ENCODE assay signal across 8 cellular contexts in genomic region chr22:23591203-23591791, GRCh38. TPM values are rescaled to one million over a fixed set of nuclear protein-coding genes. Genes with fewer than 3 reads are reported as not detected.
A peak's percentile ranks its signal among the peaks of the same experiment; 100 is the strongest.
DNase-seq lines count a peak whose midpoint lies in the region; ATAC-seq and TF ChIP-seq lines count a peak whose summit lies in the region.

No MANE protein-coding gene starts in this region.

- H3K18ac ChIP-seq in H9 (ENCODE audit: insufficient read length, low read depth, low read length): no peak overlapping the region

- H4K5ac ChIP-seq in H9 (ENCODE audit: insufficient read length, low read depth, low read length): no peak overlapping the region

- no peak overlapping the region for H2BK120ac ChIP-seq in H9 (ENCODE audit: low read depth, low read length, poor library complexity, severe bottlenecking)

- no peak overlapping the region for H3K4me2 ChIP-seq in H9 (ENCODE audit: insufficient read depth, insufficient read length, low read length)
- no peak overlapping the region for H3K4me2 ChIP-seq in PC-3 (ENCODE audit: low read length)

- no peak overlapping the region for H3K23ac ChIP-seq in H9 (ENCODE audit: insufficient read length, low read depth, low read length)

- no peak overlapping the region for H4K91ac ChIP-seq in H9 (ENCODE audit: insufficient read length, low read depth, low read length)

- no peak overlapping the region for H3K9ac ChIP-seq in H9 (ENCODE audit: extremely low read depth, insufficient read length, low read length)
- no peak overlapping the region for H3K9ac ChIP-seq in PC-3 (ENCODE audit: low read length)

- no peak overlapping the region for H4K8ac ChIP-seq in H9 (replicated peaks; ENCODE audit: insufficient read length, low read depth, low read length)

- BruUV-seq in PC-3 (replicated peaks; lab: Mats Ljungman, UMichigan): no TSS peak

- DNase-seq in AG20443 (ENCODE audit: low spot score) (peak; percentile 84), H9 (peak; percentile 85), PC-3 (peak; percentile 51), activated T-helper 1 cell treated with Interleukin-2 at 50 U/mL for 16 hours (ENCODE audit: low read depth) (peak; percentile 7), fibroblast of villous mesenchyme (ENCODE audit: low read depth) (peak; percentile 70), omental fat pad (ENCODE audit: low spot score) (peak; percentile 44), thyroid gland (peak; percentile 72 to 76)

- no peaks in the 10 kb centered on the region for H3K36me3 Mint-ChIP-seq in H9 (ENCODE audit: insufficient read depth in 1 of 3, low read depth in 3 of 3)

- TF ChIP-seq CTCF in H9 (conservative IDR thresholded peaks at IDR 0.05) (peak; percentile 98), PC-3 (conservative IDR thresholded peaks at IDR 0.05; ENCODE audit: low read depth, low read length) (peak; percentile 86), fibroblast of villous mesenchyme (IDR thresholded peaks at IDR 0.05; ENCODE audit: insufficient read depth, low read depth, low read length) (peak; percentile 85), omental fat pad (IDR thresholded peaks at IDR 0.05) (no peak), thyroid gland (IDR thresholded peaks at IDR 0.05) (peak; percentile 69 to 88 (median 78))

- H3T11ph ChIP-seq in H9 (ENCODE audit: low read length): no peak overlapping the region

- no peak overlapping the region for H3K14ac ChIP-seq in H9 (ENCODE audit: insufficient read depth, low read length)

- peaks cover 11 to 14% of the 10 kb centered on the region in 2 experiments for H3K4me1 Mint-ChIP-seq in H9

- POLR2A ChIA-PET in PC-3 (lab: Charles Lee; ENCODE audit: unreplicated experiment): no interaction called here

- no CpG with 5 or more reads among the region's 11 CpGs for WGBS in H9 (ENCODE audit: extremely low coverage, insufficient read length, low lambda C conversion rate)
- 53 to 61% methylated on average over 11 of the region's 11 CpGs for WGBS in thyroid gland, 2 donors

- H3K9me2 ChIP-seq in PC-3 (replicated peaks; ENCODE audit: low read length): no peaks in the 10 kb centered on the region

- CTCF ChIA-PET in PC-3 (lab: Charles Lee): interaction anchor here (0.5 to 0.6 kb wide), 2 partner anchors 50 to 107 kb away, joined by 4 to 5 read pairs; no protein-coding TSS in a partner anchor

- H3K4ac ChIP-seq in H9 (ENCODE audit: low read depth, low read length): no peak overlapping the region

- H4K20me1 ChIP-seq in H9 (ENCODE audit: control insufficient read depth, insufficient read depth, insufficient read length) (no peaks in the 10 kb centered on the region), PC-3 (ENCODE audit: low read length) (no peaks in the 10 kb centered on the region)

- H3K9me3 Mint-ChIP-seq in H9: no peaks in the 10 kb centered on the region; a peak in 1 of 5 replicates

- no peaks in the 10 kb centered on the region for H3K79me1 ChIP-seq in H9 (ENCODE audit: insufficient read depth, low read depth, low read length, poor library complexity, severe bottlenecking)

- H2AK5ac ChIP-seq in H9 (ENCODE audit: insufficient read length, low read length): no peak overlapping the region

- H3K27ac ChIP-seq in H9 (ENCODE audit: insufficient read length, low read depth, low read length): no peak overlapping the region
- H3K27ac ChIP-seq in PC-3 (ENCODE audit: low read length): no peak overlapping the region
- no peak overlapping the region for H3K27ac ChIP-seq in thyroid gland

- intact Hi-C loops in PC-3 (cut with micrococcal nuclease): loop anchor here (2.0 kb wide), 1 partner anchor 48 kb away; no protein-coding TSS in a partner anchor
- intact Hi-C loops in thyroid gland (cut with DNase I): no loop called here

- H3K27me3 ChIP-seq in H9 (ENCODE audit: insufficient read depth, low read length): no peaks in the 10 kb centered on the region
- H3K27me3 ChIP-seq in PC-3 (ENCODE audit: low read length): no peaks in the 10 kb centered on the region
- no peaks in the 10 kb centered on the region for H3K27me3 ChIP-seq in thyroid gland

- H2BK20ac ChIP-seq in H9 (ENCODE audit: low read depth, low read length, poor library complexity, severe bottlenecking): no peak overlapping the region

- H3K56ac ChIP-seq in H9 (ENCODE audit: insufficient read length, low read depth, low read length): no peak overlapping the region

- ATAC-seq in PC-3: peak; percentile 81
- ATAC-seq in omental fat pad (ENCODE audit: low FRiP score): peak; percentile 56
- ATAC-seq in GM21526 (IDR thresholded peaks at IDR 0.05; ENCODE audit: low FRiP score, unreplicated experiment): no peak

- no peak overlapping the region for H3K4me3 Mint-ChIP-seq in H9

- H3K27me3 Mint-ChIP-seq in H9 (ENCODE audit: low read depth): peaks cover 42% of the 10 kb centered on the region

- H2BK5ac ChIP-seq in H9 (ENCODE audit: insufficient read length, low read length): no peak overlapping the region

- H2BK15ac ChIP-seq in H9 (ENCODE audit: low read depth, low read length): no peak overlapping the region

- no peak for TF ChIP-seq POLR2A in thyroid gland (IDR thresholded peaks at IDR 0.05)

- no peak overlapping the region for H2BK12ac ChIP-seq in H9 (ENCODE audit: insufficient read length, low read depth, low read length)

- H2AFZ ChIP-seq in H9 (ENCODE audit: low read length): no peak overlapping the region
- no peak overlapping the region for H2AFZ ChIP-seq in PC-3 (ENCODE audit: low read length)

- peaks cover 3% of the 10 kb centered on the region; the same call in 1 of the 2 replicates for H3K4me1 ChIP-seq in H9 (ENCODE audit: insufficient read depth, low read length)
- H3K4me1 ChIP-seq in PC-3 (ENCODE audit: insufficient read depth, low read length): no peaks in the 10 kb centered on the region
- peaks cover 0 to 4% of the 10 kb centered on the region in 2 donors for H3K4me1 ChIP-seq in thyroid gland

- H3K23me2 ChIP-seq in H9 (ENCODE audit: insufficient read length, low read depth, low read length, poor library complexity, severe bottlenecking): no peaks in the 10 kb centered on the region

- H3K27ac Mint-ChIP-seq in H9: peak overlapping the region in 1 of 3 experiments; percentile 64; a peak in 1 of 7 replicates

- H3K4me3 ChIP-seq in PC-3 (ENCODE audit: low read length) (no peak overlapping the region), fibroblast of villous mesenchyme (ENCODE audit: low read depth, low read length) (no peak overlapping the region), thyroid gland (replicated peaks in 1 of 3) (no peak overlapping the region)

- H3K9me3 ChIP-seq in H9 (ENCODE audit: control insufficient read depth, low read depth, low read length) (no peaks in the 10 kb centered on the region), PC-3 (ENCODE audit: low read length) (no peaks in the 10 kb centered on the region), thyroid gland (no peaks in the 10 kb centered on the region)

- H3K79me2 ChIP-seq in H9 (ENCODE audit: insufficient read depth, low read length) (no peaks in the 10 kb centered on the region), PC-3 (ENCODE audit: low read length) (no peaks in the 10 kb centered on the region)

- no peaks in the 10 kb centered on the region for H3F3A ChIP-seq in PC-3 (ENCODE audit: low read length, unreplicated experiment)

- H3K36me3 ChIP-seq in PC-3 (ENCODE audit: low read depth, low read length): no peaks in the 10 kb centered on the region
- H3K36me3 ChIP-seq in thyroid gland: no peaks in the 10 kb centered on the region

RNA-seq across cellular contexts. Expression of gene IGLL1, which starts 11.2 kb away (rescaled TPM):
- total RNA-seq in H9 (2021): not detected in 2 replicates
- total RNA-seq in PC-3 (2014; rRNA removed): not detected in 2 replicates
- not detected in 2 replicates for total RNA-seq in fibroblast of villous mesenchyme
- total RNA-seq in omental fat pad: not detected
- not detected for total RNA-seq in thyroid gland

RNA-seq across cellular contexts. Expression of gene DRICH1, which starts 40.8 kb away (rescaled TPM):
- total RNA-seq in H9 (2021) (not detected in 2 replicates), PC-3 (2014; rRNA removed) (0.15 TPM in 1 of 2 replicates, not detected in the other), fibroblast of villous mesenchyme (under 0.01 TPM in 1 of 2 replicates, not detected in the other), omental fat pad (1 to 10 TPM in 1 of 4 donors, under 1 TPM in 2, not detected in 1; 0.56 to 1.3 (median 0.72) TPM), thyroid gland (under 1 TPM in 1 of 4 donors, not detected in 3; 0.56 TPM)

Comparison
In these comparisons a context has a peak if more than half of its experiments do, and no peak if none do; other contexts are left out.
1. DNase-seq: peak in every context shown above with its lines; median percentile 85 in H9; 84 in AG20443; 74 in thyroid gland; 70 in fibroblast of villous mesenchyme; 51 in PC-3; 44 in omental fat pad; 7 in activated T-helper 1 cell treated with Interleukin-2 at 50 U/mL for 16 hours.
2. CTCF ChIP-seq: peak in H9 (single experiment), PC-3 (single experiment), fibroblast of villous mesenchyme (single experiment) and thyroid gland (6 of 6); none in omental fat pad (0 of 3).